22 cellular contexts compared by ENCODE assay signal in the genomic region with DNA sequence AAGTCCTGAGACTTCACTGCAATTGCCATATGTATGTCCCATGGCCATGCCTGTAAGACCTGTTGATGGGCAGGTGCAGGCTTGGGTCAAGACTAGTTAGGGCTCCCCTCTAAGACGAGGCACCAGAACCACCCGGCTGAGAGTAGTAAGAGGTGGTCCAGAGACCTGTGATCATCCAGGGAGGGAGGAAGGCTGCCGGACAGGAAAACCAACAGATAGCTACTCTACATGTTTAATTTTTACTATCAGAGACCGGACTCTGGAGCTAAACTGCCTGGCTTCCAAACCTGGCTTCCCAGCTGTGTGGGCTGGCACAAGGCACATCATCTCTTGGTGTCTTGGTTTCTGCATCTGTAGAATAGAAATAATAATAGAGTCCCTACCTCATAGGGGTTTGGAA.
"Had no signal": no experiment of that assay in that cellular context is flagged by ENCODE, and none has a peak within 500 bp of the region (broad histone marks: within the 10 kb centered on the region; RNA-seq: fewer than 3 reads in every experiment).

No MANE protein-coding gene starts in this region.

- H3K27ac ChIP-seq: HL-60, KMS-11 had no signal

- H3K4me3 ChIP-seq: K562 had no signal

- H3K4me3 Mint-ChIP-seq: IgD-negative memory B cell had no signal

- H3K36me3 Mint-ChIP-seq: IgD-negative memory B cell had no signal

- ATAC-seq: K562 had no signal

- DNase-seq: Kasumi-1, MM.1S, NCI-H1092 treated with DMSO at 0.1 percent for 48 hours, NCI-H1417, NCI-H1436 treated with DMSO at 0.1 percent for 48 hours, NCI-H1694 treated with DMSO at 0.1 percent for 48 hours, NCI-H1930, NCI-H2081 treated with DMSO at 0.1 percent for 48 hours, NCI-H2171, NCI-H226, NCI-H446, NCI-H510A, NCI-H524 treated with DMSO at 0.1 percent for 48 hours, NCI-H69, NCI-H774, RPMI8226, SHP77, SK-N-SH had no signal

- H3K27me3 Mint-ChIP-seq: IgD-negative memory B cell had no signal
